In genomic region chr13:25848822-25849740, GRCh38 we compare ENCODE assay signal across 23 cellular contexts.
DNase-seq lines count a peak whose midpoint lies in the region; ATAC-seq, FAIRE-seq and TF ChIP-seq lines count a peak whose summit lies in the region.
"Had no signal": no experiment of that assay in that cellular context is flagged by ENCODE, and none has a peak within 500 bp of the region (broad histone marks: within the 10 kb centered on the region; RNA-seq: fewer than 3 reads in every experiment).

No MANE protein-coding gene starts in this region.

- H3K27ac Mint-ChIP-seq in WTC11 (no peak overlapping the region), mesothelial cell of epicardium (peak overlapping the region; percentile 70)
- H3K27ac Mint-ChIP-seq: activated CD8-positive, alpha-beta memory T cell treated with anti-CD3 and anti-CD28 coated beads, Interleukin-2, amount 10 ng/mL, durations not matched to agents 7 days and 5 days had no signal

- no peaks in the 10 kb centered on the region for H4K20me1 ChIP-seq in HepG2 (ENCODE audit: insufficient read depth, low read length)

- H3K36me3 Mint-ChIP-seq in WTC11 (no peaks in the 10 kb centered on the region), mesothelial cell of epicardium (no peaks in the 10 kb centered on the region)
- H3K36me3 Mint-ChIP-seq: activated CD8-positive, alpha-beta memory T cell treated with anti-CD3 and anti-CD28 coated beads, Interleukin-2, amount 10 ng/mL, durations not matched to agents 7 days and 5 days; activated naive CD4-positive, alpha-beta T cell treated with anti-CD3 and anti-CD28 coated beads, Interleukin-2, amount 10 ng/mL, durations not matched to agents 7 days and 5 days; immature natural killer cell had no signal

- in situ Hi-C loops in HepG2 (cut with HindIII; ENCODE audit: extremely low pct_ligation_motif_present, low pct_unique_long_range_greater_than_20kb): no loop called here

- H3K79me2 ChIP-seq in HepG2 (ENCODE audit: insufficient read depth, low read length): no peaks in the 10 kb centered on the region

- peaks cover 43% of the 10 kb centered on the region for H3K4me1 Mint-ChIP-seq in WTC11
- peaks cover 26% of the 10 kb centered on the region for H3K4me1 Mint-ChIP-seq in mesothelial cell of epicardium

- no peak for TF ChIP-seq CTCF in HepG2 (CRISPR knock-in tag; IDR thresholded peaks at IDR 0.05)
- no peak for TF ChIP-seq CTCF in right lobe of liver (IDR thresholded peaks at IDR 0.05)
- no peak for TF ChIP-seq CTCF in WTC11 (IDR thresholded peaks at IDR 0.05)
- no peak for TF ChIP-seq CTCF in mesothelial cell of epicardium (IDR thresholded peaks at IDR 0.05; ENCODE audit: unreplicated experiment)

- TF ChIP-seq RAD21 in HepG2 (CRISPR knock-in tag; IDR thresholded peaks at IDR 0.05): no peak

- TF ChIP-seq POLR2A in HepG2 (IDR thresholded peaks at IDR 0.05; ENCODE audit: insufficient read depth in 1 of 2, low read depth in 2 of 2, low read length in 2 of 2): no peak
- no peak for TF ChIP-seq POLR2A in right lobe of liver (IDR thresholded peaks at IDR 0.05)
- TF ChIP-seq POLR2A in GM12892 (IDR thresholded peaks at IDR 0.05; ENCODE audit: low read depth, low read length): no peak

- TF ChIP-seq EP300 in HepG2 (IDR thresholded peaks at IDR 0.05; ENCODE audit: low read depth in 2 of 2, low read length in 2 of 2): no peak
- no peak for TF ChIP-seq EP300 in HepG2 (CRISPR knock-in tag; IDR thresholded peaks at IDR 0.05; ENCODE audit: borderline replicate concordance)

- H3K4me3 Mint-ChIP-seq in WTC11: no peak overlapping the region
- no peak overlapping the region for H3K4me3 Mint-ChIP-seq in mesothelial cell of epicardium
- H3K4me3 Mint-ChIP-seq: activated CD8-positive, alpha-beta memory T cell treated with anti-CD3 and anti-CD28 coated beads, Interleukin-2, amount 10 ng/mL, durations not matched to agents 7 days and 5 days; activated naive CD4-positive, alpha-beta T cell treated with anti-CD3 and anti-CD28 coated beads, Interleukin-2, amount 10 ng/mL, durations not matched to agents 7 days and 5 days; central memory CD8-positive, alpha-beta T cell had no signal

- no peak for FAIRE-seq in HepG2 (lab: Jason Lieb, UNC)
- no peak for FAIRE-seq in GM12892 (lab: Jason Lieb, UNC)
- FAIRE-seq: G401.6 had no signal

- intact Hi-C loops in HepG2 (cut with micrococcal nuclease; ENCODE audit: unreplicated experiment) (no loop called here), right lobe of liver (cut with DNase I) (no loop called here)

- H3K27me3 Mint-ChIP-seq in WTC11 (ENCODE audit: low read depth): no peaks in the 10 kb centered on the region; the same call in 1 of the 2 replicates
- no peaks in the 10 kb centered on the region for H3K27me3 Mint-ChIP-seq in mesothelial cell of epicardium (ENCODE audit: low read depth)
- H3K27me3 Mint-ChIP-seq: activated CD8-positive, alpha-beta memory T cell treated with anti-CD3 and anti-CD28 coated beads, Interleukin-2, amount 10 ng/mL, durations not matched to agents 7 days and 5 days; activated naive CD4-positive, alpha-beta T cell treated with anti-CD3 and anti-CD28 coated beads, Interleukin-2, amount 10 ng/mL, durations not matched to agents 7 days and 5 days; central memory CD8-positive, alpha-beta T cell; T-helper 17 cell had no signal

- H3K36me3 ChIP-seq in HepG2 (replicated peaks in 1 of 2; ENCODE audit: control insufficient read depth in 1 of 2, insufficient read depth in 2 of 2, low read length in 2 of 2) (no peaks in the 10 kb centered on the region), right lobe of liver (no peaks in the 10 kb centered on the region)
- H3K36me3 ChIP-seq: spleen had no signal

- no peak overlapping the region for H3K27ac ChIP-seq in HepG2 (ENCODE audit: extremely low read length, insufficient read depth, low read length)
- no peak overlapping the region for H3K27ac ChIP-seq in right lobe of liver

- H3K27me3 ChIP-seq in HepG2 (ENCODE audit: control insufficient read depth in 1 of 2, insufficient read depth in 2 of 2, low read length in 2 of 2) (peaks cover 0 to 3% of the 10 kb centered on the region in 2 experiments; a peak in 1 of 5 replicates), right lobe of liver (no peaks in the 10 kb centered on the region)
- H3K27me3 ChIP-seq: spleen had no signal

- no peaks in the 10 kb centered on the region for H3K9me3 Mint-ChIP-seq in WTC11
- H3K9me3 Mint-ChIP-seq in mesothelial cell of epicardium: no peaks in the 10 kb centered on the region
- H3K9me3 Mint-ChIP-seq: activated naive CD4-positive, alpha-beta T cell treated with anti-CD3 and anti-CD28 coated beads, Interleukin-2, amount 10 ng/mL, durations not matched to agents 7 days and 5 days; central memory CD8-positive, alpha-beta T cell; immature natural killer cell had no signal

- H3K4me2 ChIP-seq in HepG2 (ENCODE audit: low read depth, low read length): no peak overlapping the region

- DNase-seq in HepG2 (ENCODE audit: low spot score): no peak
- no peak for DNase-seq in right lobe of liver
- no peak for DNase-seq in WTC11 (ENCODE audit: low spot score)
- no peak for DNase-seq in mesothelial cell of epicardium (ENCODE audit: low spot score in 2 of 2, unreplicated experiment in 2 of 2)
- DNase-seq in GM12892 (ENCODE audit: insufficient read length): no peak
- DNase-seq in NCI-H526 (lab: John Stamatoyannopoulos, UW): no peak
- no peak for DNase-seq in cerebellar cortex (ENCODE audit: low spot score)
- DNase-seq: activated CD4-positive, alpha-beta T cell treated with anti-CD3 and anti-CD28 coated beads for 48 hours; activated CD8-positive, alpha-beta memory T cell treated with anti-CD3 and anti-CD28 coated beads, Interleukin-2, amount 10 ng/mL, durations not matched to agents 7 days and 5 days; activated naive CD4-positive, alpha-beta T cell treated with anti-CD3 and anti-CD28 coated beads, Interleukin-2, amount 10 ng/mL, durations not matched to agents 7 days and 5 days; foreskin fibroblast; immature natural killer cell; KBM-7; left ventricle myocardium superior; NCI-H1092; spleen; stimulated activated CD4-positive, alpha-beta T cell treated with anti-CD3 and anti-CD28 coated beads, Interleukin-4, amount 100 ng/mL, for 24 hours; stimulated activated naive CD4-positive, alpha-beta T cell treated with Interleukin-2 at 50 U/mL for 16 hours; T-helper 17 cell had no signal

- H3K4me3 ChIP-seq in HepG2 (replicated peaks in 1 of 3; ENCODE audit: insufficient read depth in 1 of 3, low read depth in 2 of 3, low read length in 3 of 3): no peak overlapping the region
- no peak overlapping the region for H3K4me3 ChIP-seq in right lobe of liver
- H3K4me3 ChIP-seq: spleen had no signal

- no peaks in the 10 kb centered on the region for H3K4me1 ChIP-seq in HepG2 (ENCODE audit: insufficient read depth, low read length)
- H3K4me1 ChIP-seq in right lobe of liver: no peaks in the 10 kb centered on the region

- 20% methylated on average over 7 of the region's 7 CpGs for WGBS in HepG2 (ENCODE audit: low lambda C conversion rate)
- 53% methylated on average over 7 of the region's 7 CpGs for WGBS in right lobe of liver (ENCODE audit: insufficient coverage, low coverage, low lambda C conversion rate, missing lambda C conversion rate)

- POLR2A ChIA-PET in HepG2 (lab: Yijun Ruan, JAX) (no interaction called here), WTC11 (lab: Charles Lee) (no interaction called here)

- CTCF ChIA-PET in HepG2 (lab: Yijun Ruan, JAX; ENCODE audit: low intra/inter-chr PET ratio, low total read pairs) (no interaction called here), WTC11 (lab: Charles Lee) (interaction anchor here (0.9 kb wide), 1 partner anchor 20 kb away, joined by 3 read pairs; no protein-coding TSS in a partner anchor)

- no TSS peak for BruUV-seq in HepG2 (replicated peaks; lab: Mats Ljungman, UMichigan)

- H2AFZ ChIP-seq in HepG2 (ENCODE audit: low read length): no peak overlapping the region

- no peaks in the 10 kb centered on the region for H3K9me3 ChIP-seq in HepG2 (ENCODE audit: low read length)
- no peaks in the 10 kb centered on the region for H3K9me3 ChIP-seq in right lobe of liver
- H3K9me3 ChIP-seq: spleen had no signal

- ATAC-seq in HepG2 (no peak), right lobe of liver (no peak), WTC11 (peak; percentile 61; the same call in 1 of the 2 replicates), GM21737 (IDR thresholded peaks at IDR 0.05; ENCODE audit: unreplicated experiment) (no peak)
- ATAC-seq: activated CD8-positive, alpha-beta memory T cell treated with anti-CD3 and anti-CD28 coated beads, Interleukin-2, amount 10 ng/mL, durations not matched to agents 7 days and 5 days; left ventricle myocardium superior; Panc1 had no signal

- no peak overlapping the region for H3K9ac ChIP-seq in HepG2 (ENCODE audit: insufficient read depth, low read depth, low read length)

TF ChIP-seq in HepG2, 621 proteins besides CTCF, POLR2A, EP300 and RAD21:
- TF ChIP-seq MAZ (IDR thresholded peaks at IDR 0.05; ENCODE audit: borderline replicate concordance, low read depth, low read length): no peak
- no peak for TF ChIP-seq MAZ (CRISPR knock-in tag; IDR thresholded peaks at IDR 0.05; ENCODE audit: low read depth)
- peak; percentile 85 for TF ChIP-seq ATF7 (IDR thresholded peaks at IDR 0.05)
- TF ChIP-seq ATF7 (CRISPR knock-in tag; IDR thresholded peaks at IDR 0.05): no peak

TF ChIP-seq in WTC11, 78 proteins besides CTCF, POLR2A, EP300 and RAD21 (continues in another document):
- no peak for TF ChIP-seq ATF1 (CRISPR knock-in tag; IDR thresholded peaks at IDR 0.05)
- no peak for TF ChIP-seq IRF2 (CRISPR knock-in tag; IDR thresholded peaks at IDR 0.05; ENCODE audit: borderline replicate concordance, low read depth)
- TF ChIP-seq RORB (CRISPR knock-in tag; IDR thresholded peaks at IDR 0.05): no peak
- no peak for TF ChIP-seq JAZF1 (CRISPR knock-in tag; IDR thresholded peaks at IDR 0.05)
- TF ChIP-seq RELA (CRISPR knock-in tag; IDR thresholded peaks at IDR 0.05; ENCODE audit: borderline replicate concordance): no peak
- TF ChIP-seq SMAD4 (CRISPR knock-in tag; IDR thresholded peaks at IDR 0.05): no peak
- TF ChIP-seq HMGXB4 (CRISPR knock-in tag; IDR thresholded peaks at IDR 0.05): no peak
